ENCODE assay signal across 11 cellular contexts in the genomic region with DNA sequence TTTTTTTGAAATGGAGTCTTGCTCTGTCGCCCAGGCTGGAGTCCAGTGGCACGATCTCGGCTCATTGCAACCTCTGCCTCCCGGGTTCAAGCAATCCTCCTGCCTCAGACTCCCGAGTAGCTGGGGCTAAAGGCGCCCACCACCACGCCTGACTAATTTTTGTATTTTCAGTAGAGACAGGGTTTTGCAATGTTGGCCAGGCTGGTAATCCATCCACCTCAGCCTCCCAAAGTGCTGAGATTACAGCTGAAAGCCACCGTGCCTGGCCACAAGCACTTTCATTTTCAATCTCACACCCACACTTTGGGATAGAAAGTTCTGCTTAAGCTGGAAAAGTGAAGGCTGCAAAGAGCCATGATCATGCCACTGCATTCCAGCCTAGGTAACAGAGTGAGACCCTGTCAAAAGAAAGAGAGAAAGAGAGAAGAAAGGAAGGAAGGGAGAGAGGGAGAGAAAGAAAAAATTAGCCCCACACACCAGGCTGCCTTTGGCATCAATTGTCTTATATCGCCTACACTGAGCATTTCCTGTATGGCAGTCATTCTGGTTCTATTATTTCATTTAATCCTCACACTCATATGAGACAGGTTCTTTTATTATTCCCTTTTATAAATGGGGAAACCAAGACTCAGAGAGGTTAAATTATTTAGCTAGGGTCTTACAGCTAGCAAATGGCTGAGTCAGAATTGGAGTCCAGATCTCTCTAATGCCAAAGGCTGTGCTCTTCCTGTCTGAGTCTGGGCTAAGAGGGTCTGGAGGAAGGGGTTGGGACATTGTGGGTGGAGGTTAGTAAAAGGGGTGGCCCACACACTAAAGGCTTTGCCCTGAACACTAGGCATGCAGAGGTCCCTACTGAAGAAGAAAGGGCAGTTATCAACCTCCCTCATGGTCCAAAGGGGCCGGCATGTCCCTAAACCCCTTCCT. TPM values are rescaled to one million over a fixed set of nuclear protein-coding genes. Genes with fewer than 3 reads are reported as not detected.
DNase-seq lines count a peak whose midpoint lies in the region; TF ChIP-seq lines count a peak whose summit lies in the region.
"Had no signal": no experiment of that assay in that cellular context is flagged by ENCODE, and none has a peak within 500 bp of the region (broad histone marks: within the 10 kb centered on the region; RNA-seq: fewer than 3 reads in every experiment).

No MANE protein-coding gene starts in this region.

- no peak for DNase-seq in CD8-positive, alpha-beta memory T cell
- DNase-seq in H4 (ENCODE audit: low spot score): peak; percentile 22
- peak; percentile 31 to 39 for DNase-seq in activated CD4-positive, alpha-beta T cell treated with anti-CD3 and anti-CD28 coated beads, Interleukin-2, amount 50 U/mL, for 48 hours
- no peak for DNase-seq in neural crest cell (ENCODE audit: low read depth, low spot score)
- DNase-seq in esophagus squamous epithelium (lab: John Stamatoyannopoulos, UW): no peak
- no peak for DNase-seq in medulla oblongata (ENCODE audit: extremely low spot score)
- DNase-seq in hypothalamus (lab: John Stamatoyannopoulos, UW): no peak
- no peak for DNase-seq in tibial artery
- DNase-seq: heart right ventricle, NCI-H526 treated with DMSO at 0.1 percent for 48 hours had no signal

- CTCF ChIA-PET in CD8-positive, alpha-beta memory T cell (lab: Charles Lee): interaction anchor here (0.9 kb wide), 1 partner anchor 138 kb away, joined by 3 read pairs; no protein-coding TSS in a partner anchor

- H3K27me3 ChIP-seq in CD8-positive, alpha-beta memory T cell (ENCODE audit: insufficient read depth, low read length, poor library complexity, severe bottlenecking): no peaks in the 10 kb centered on the region
- H3K27me3 ChIP-seq in esophagus squamous epithelium (peaks cover 0 to 3% (median 0%) of the 10 kb centered on the region in 4 donors), tibial artery (no peaks in the 10 kb centered on the region)
- H3K27me3 ChIP-seq: brain microvascular endothelial cell, heart right ventricle had no signal

- H3K27ac Mint-ChIP-seq in CD8-positive, alpha-beta memory T cell: peak overlapping the region in 6 of 8 donors; percentile 64 to 87 (median 72)
- H3K27ac Mint-ChIP-seq in neural crest cell (ENCODE audit: unreplicated experiment): peak overlapping the region; percentile 90

- no peak overlapping the region for H3K27ac ChIP-seq in CD8-positive, alpha-beta memory T cell (ENCODE audit: low read depth, low read length)
- no peak overlapping the region for H3K27ac ChIP-seq in esophagus squamous epithelium
- H3K27ac ChIP-seq in tibial artery: no peak overlapping the region
- H3K27ac ChIP-seq: brain microvascular endothelial cell had no signal

- peaks cover 6 to 30% of the 10 kb centered on the region in 2 donors for H3K27me3 Mint-ChIP-seq in CD8-positive, alpha-beta memory T cell
- H3K27me3 Mint-ChIP-seq in neural crest cell (ENCODE audit: low read depth): no peaks in the 10 kb centered on the region

- WGBS in esophagus squamous epithelium, 2 donors: 68 to 69% methylated on average over 10 of the region's 10 CpGs

- H3K36me3 Mint-ChIP-seq in CD8-positive, alpha-beta memory T cell: peaks cover 0 to 3% (median 0%) of the 10 kb centered on the region in 3 donors
- no peaks in the 10 kb centered on the region for H3K36me3 Mint-ChIP-seq in neural crest cell (ENCODE audit: low read depth)

- intact Hi-C loops in esophagus squamous epithelium (cut with DNase I): no loop called here
- intact Hi-C loops in tibial artery (cut with DNase I; ENCODE audit: low total_unique reads): no loop called here

- H3K36me3 ChIP-seq in CD8-positive, alpha-beta memory T cell (ENCODE audit: insufficient read depth, low read length): no peaks in the 10 kb centered on the region
- H3K36me3 ChIP-seq in esophagus squamous epithelium (no peaks in the 10 kb centered on the region), tibial artery (no peaks in the 10 kb centered on the region)
- H3K36me3 ChIP-seq: brain microvascular endothelial cell, heart right ventricle had no signal

- no peaks in the 10 kb centered on the region for H3K9me3 ChIP-seq in CD8-positive, alpha-beta memory T cell (ENCODE audit: low read length)
- H3K9me3 ChIP-seq in esophagus squamous epithelium (no peaks in the 10 kb centered on the region), tibial artery (no peaks in the 10 kb centered on the region)
- H3K9me3 ChIP-seq: heart right ventricle had no signal

- TF ChIP-seq POLR2A in esophagus squamous epithelium (IDR thresholded peaks at IDR 0.05): no peak

- H3K9me3 Mint-ChIP-seq in CD8-positive, alpha-beta memory T cell: peaks cover under 1 to 3% (median 2%) of the 10 kb centered on the region in 5 donors
- no peaks in the 10 kb centered on the region for H3K9me3 Mint-ChIP-seq in neural crest cell

- POLR2A ChIA-PET in CD8-positive, alpha-beta memory T cell (lab: Charles Lee): no interaction called here

- H3K4me1 ChIP-seq in CD8-positive, alpha-beta memory T cell (ENCODE audit: insufficient read depth, low read length): peaks cover 4% of the 10 kb centered on the region
- H3K4me1 ChIP-seq in esophagus squamous epithelium (peaks cover 0 to 10% (median 0%) of the 10 kb centered on the region in 3 donors), tibial artery (peaks cover 0 to 10% (median 2%) of the 10 kb centered on the region in 4 donors)

- peak overlapping the region; percentile 60 to 92 (median 83) for H3K4me3 Mint-ChIP-seq in CD8-positive, alpha-beta memory T cell
- no peak overlapping the region for H3K4me3 Mint-ChIP-seq in neural crest cell

- peaks cover 25 to 36% (median 32%) of the 10 kb centered on the region in 3 donors for H3K4me1 Mint-ChIP-seq in CD8-positive, alpha-beta memory T cell
- peaks cover 25% of the 10 kb centered on the region for H3K4me1 Mint-ChIP-seq in neural crest cell

- TF ChIP-seq CTCF in neural crest cell (conservative IDR thresholded peaks at IDR 0.05): no peak
- TF ChIP-seq CTCF in esophagus squamous epithelium (IDR thresholded peaks at IDR 0.05): no peak
- no peak for TF ChIP-seq CTCF in tibial artery (IDR thresholded peaks at IDR 0.05)

- peak overlapping the region; percentile 29 for H3K4me3 ChIP-seq in CD8-positive, alpha-beta memory T cell (ENCODE audit: low read length)
- peak overlapping the region in 1 of 4 donors; percentile 25 for H3K4me3 ChIP-seq in esophagus squamous epithelium
- no peak overlapping the region for H3K4me3 ChIP-seq in tibial artery

RNA-seq across cellular contexts. Expression of gene PKDCC, which starts 37.9 kb away (rescaled TPM):
- total RNA-seq in CD8-positive, alpha-beta memory T cell: under 1 TPM in 1 of 2 experiments, not detected in 1; 0.28 TPM
- polyA plus RNA-seq in CD8-positive, alpha-beta memory T cell: 0.78 TPM
- 10.2 and 17.2 TPM in 2 replicates for total RNA-seq in H4 (2014; rRNA removed; shearing (Covaris generic))
- total RNA-seq in neural crest cell (74.4 and 81.9 TPM in 2 replicates), esophagus squamous epithelium (10 to 100 TPM in 1 of 4 donors, 1 to 10 TPM in 2, under 1 TPM in 1; 0.53 to 16.8 (median 6.4) TPM)

Comparison
In these comparisons a context has a peak if more than half of its experiments do, and no peak if none do; other contexts are left out.
1. DNase-seq: peak in H4 (single experiment) and activated CD4-positive, alpha-beta T cell treated with anti-CD3 and anti-CD28 coated beads, Interleukin-2, amount 50 U/mL, for 48 hours (2 of 2); none in CD8-positive, alpha-beta memory T cell (0 of 5), neural crest cell (single experiment), esophagus squamous epithelium (single experiment), medulla oblongata (single experiment), hypothalamus (0 of 51) and tibial artery (0 of 2).